In the genomic region with DNA sequence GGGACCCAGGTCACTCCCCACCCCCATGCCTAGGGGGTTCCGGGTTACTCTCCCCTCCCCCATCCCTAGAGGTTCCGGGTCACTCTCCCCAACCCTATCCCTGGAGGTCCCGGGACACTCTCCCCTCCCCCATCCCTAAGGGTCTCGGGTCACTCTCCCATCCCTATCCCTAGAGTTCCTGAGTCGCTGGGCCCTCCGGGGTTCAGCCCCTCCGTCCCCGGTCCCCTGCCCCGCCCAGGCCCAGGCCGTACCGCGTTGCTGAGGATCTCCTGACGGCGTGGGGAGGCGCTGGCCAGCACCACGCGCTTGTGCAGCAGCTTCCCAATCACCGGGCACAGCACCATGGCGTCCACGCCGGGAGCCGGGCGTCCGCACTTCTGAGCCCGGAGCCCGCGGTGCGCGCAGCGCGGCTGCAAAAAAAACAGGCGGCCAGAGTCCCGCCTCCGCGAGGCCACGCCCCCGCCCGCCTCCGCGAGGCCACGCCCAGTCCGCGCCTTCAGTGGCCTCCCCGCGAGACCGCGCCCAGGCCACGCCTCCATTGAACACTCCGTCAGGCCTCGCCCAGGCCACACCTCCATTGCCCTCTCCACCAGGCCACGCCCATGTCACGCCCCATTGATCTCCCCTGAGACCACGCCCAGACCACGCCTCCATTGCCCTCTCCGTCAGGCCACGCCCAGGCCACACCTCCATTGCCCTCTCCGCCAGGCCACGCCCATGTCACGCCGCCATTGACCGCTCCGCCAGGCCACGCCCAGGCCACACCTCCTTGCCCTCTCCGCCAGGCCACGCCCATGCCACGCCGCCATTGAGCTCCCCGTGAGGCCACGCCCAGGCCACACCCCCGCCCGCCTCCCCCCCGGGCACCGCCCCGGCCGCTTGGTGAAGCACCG, we compare ENCODE assay signal across 8 cellular contexts. TPM values are rescaled to one million over a fixed set of nuclear protein-coding genes. Genes with fewer than 3 reads are reported as not detected.
DNase-seq lines count a peak whose midpoint lies in the region; ATAC-seq and TF ChIP-seq lines count a peak whose summit lies in the region.

A gene with protein sequence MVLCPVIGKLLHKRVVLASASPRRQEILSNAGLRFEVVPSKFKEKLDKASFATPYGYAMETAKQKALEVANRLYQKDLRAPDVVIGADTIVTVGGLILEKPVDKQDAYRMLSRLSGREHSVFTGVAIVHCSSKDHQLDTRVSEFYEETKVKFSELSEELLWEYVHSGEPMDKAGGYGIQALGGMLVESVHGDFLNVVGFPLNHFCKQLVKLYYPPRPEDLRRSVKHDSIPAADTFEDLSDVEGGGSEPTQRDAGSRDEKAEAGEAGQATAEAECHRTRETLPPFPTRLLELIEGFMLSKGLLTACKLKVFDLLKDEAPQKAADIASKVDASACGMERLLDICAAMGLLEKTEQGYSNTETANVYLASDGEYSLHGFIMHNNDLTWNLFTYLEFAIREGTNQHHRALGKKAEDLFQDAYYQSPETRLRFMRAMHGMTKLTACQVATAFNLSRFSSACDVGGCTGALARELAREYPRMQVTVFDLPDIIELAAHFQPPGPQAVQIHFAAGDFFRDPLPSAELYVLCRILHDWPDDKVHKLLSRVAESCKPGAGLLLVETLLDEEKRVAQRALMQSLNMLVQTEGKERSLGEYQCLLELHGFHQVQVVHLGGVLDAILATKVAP (minus strand): TSS at position 413 of the 893 bp plus-strand sequence. CDS start 69 bp downstream, at position 344.

- intact Hi-C loops in CD14-positive monocyte (cut with micrococcal nuclease): loop anchor here (2.0 to 10.0 kb wide), 8 partner anchors 55 to 1152 kb away; a partner anchor contains a TSS

- CTCF ChIA-PET in activated CD8-positive, alpha-beta memory T cell treated with anti-CD3 and anti-CD28 coated beads, Interleukin-2, amount 10 ng/mL, durations not matched to agents 7 days and 5 days (lab: Charles Lee): no interaction called here

- H3K9me3 ChIP-seq in HUES64 (ENCODE audit: insufficient read depth, low read depth, low read length): peaks cover 17% of the 10 kb centered on the region

- H3K4me1 Mint-ChIP-seq in CD14-positive monocyte: peaks cover 3% of the 10 kb centered on the region
- peaks cover 39% of the 10 kb centered on the region for H3K4me1 Mint-ChIP-seq in activated CD8-positive, alpha-beta memory T cell treated with anti-CD3 and anti-CD28 coated beads, Interleukin-2, amount 10 ng/mL, durations not matched to agents 7 days and 5 days
- H3K4me1 Mint-ChIP-seq in stimulated activated effector memory CD8-positive, alpha-beta T cell treated with anti-CD3 and anti-CD28 coated beads, Interleukin-12 subunit alpha, Interleukin-12 subunit beta, amount 100 ng/mL, for 72 hours: peaks cover 46% of the 10 kb centered on the region

- ATAC-seq in GM21381 (IDR thresholded peaks at IDR 0.05; ENCODE audit: unreplicated experiment): peak; percentile 68
- peak; percentile 83 for ATAC-seq in activated CD8-positive, alpha-beta memory T cell treated with anti-CD3 and anti-CD28 coated beads, Interleukin-2, amount 10 ng/mL, durations not matched to agents 7 days and 5 days
- peak; percentile 84 for ATAC-seq in stimulated activated effector memory CD8-positive, alpha-beta T cell treated with anti-CD3 and anti-CD28 coated beads, Interleukin-12 subunit alpha, Interleukin-12 subunit beta, amount 100 ng/mL, for 72 hours

- H3K36me3 ChIP-seq in HUES64 (ENCODE audit: insufficient read depth, low read length): peaks cover 20% of the 10 kb centered on the region

- peaks cover 15 to 22% (median 17%) of the 10 kb centered on the region in 7 donors for H3K9me3 Mint-ChIP-seq in CD14-positive monocyte
- peaks cover 15% of the 10 kb centered on the region for H3K9me3 Mint-ChIP-seq in activated CD8-positive, alpha-beta memory T cell treated with anti-CD3 and anti-CD28 coated beads, Interleukin-2, amount 10 ng/mL, durations not matched to agents 7 days and 5 days (ENCODE audit: low read depth)
- H3K9me3 Mint-ChIP-seq in stimulated activated effector memory CD8-positive, alpha-beta T cell treated with anti-CD3 and anti-CD28 coated beads, Interleukin-12 subunit alpha, Interleukin-12 subunit beta, amount 100 ng/mL, for 72 hours: peaks cover 13% of the 10 kb centered on the region

- peak within 1 kb of the TSS; percentile 86 to 93 for H3K4me3 Mint-ChIP-seq in CD14-positive monocyte
- H3K4me3 Mint-ChIP-seq in activated CD8-positive, alpha-beta memory T cell treated with anti-CD3 and anti-CD28 coated beads, Interleukin-2, amount 10 ng/mL, durations not matched to agents 7 days and 5 days: peak within 1 kb of the TSS; percentile 76
- peak within 1 kb of the TSS; percentile 84 for H3K4me3 Mint-ChIP-seq in stimulated activated effector memory CD8-positive, alpha-beta T cell treated with anti-CD3 and anti-CD28 coated beads, Interleukin-12 subunit alpha, Interleukin-12 subunit beta, amount 100 ng/mL, for 72 hours

- no peaks in the 10 kb centered on the region for H3K4me1 ChIP-seq in HUES64 (ENCODE audit: insufficient read depth, low read length)

- H3K27ac ChIP-seq in HUES64 (ENCODE audit: low read depth, low read length): peak within 1 kb of the TSS; percentile 97

- peak within 1 kb of the TSS; percentile 90 to 98 (median 95) for H3K27ac Mint-ChIP-seq in CD14-positive monocyte
- H3K27ac Mint-ChIP-seq in activated CD8-positive, alpha-beta memory T cell treated with anti-CD3 and anti-CD28 coated beads, Interleukin-2, amount 10 ng/mL, durations not matched to agents 7 days and 5 days: peak within 1 kb of the TSS; percentile 93
- peak within 1 kb of the TSS; percentile 78 for H3K27ac Mint-ChIP-seq in stimulated activated effector memory CD8-positive, alpha-beta T cell treated with anti-CD3 and anti-CD28 coated beads, Interleukin-12 subunit alpha, Interleukin-12 subunit beta, amount 100 ng/mL, for 72 hours

- 0% methylated on average over 71 of the region's 76 CpGs for WGBS in HUES64

- no peaks in the 10 kb centered on the region for H3K27me3 ChIP-seq in HUES64 (ENCODE audit: insufficient read depth, low read length)

- peaks cover 3 to 9% (median 7%) of the 10 kb centered on the region in 3 donors for H3K27me3 Mint-ChIP-seq in CD14-positive monocyte (ENCODE audit: low read depth in 3 of 3)
- no peaks in the 10 kb centered on the region for H3K27me3 Mint-ChIP-seq in activated CD8-positive, alpha-beta memory T cell treated with anti-CD3 and anti-CD28 coated beads, Interleukin-2, amount 10 ng/mL, durations not matched to agents 7 days and 5 days

- peak within 1 kb of the TSS; percentile 85 for H3K4me3 ChIP-seq in HUES64 (ENCODE audit: low read length)
- H3K4me3 ChIP-seq in epithelial cell of proximal tubule (ENCODE audit: low read depth, low read length): peak within 1 kb of the TSS; percentile 97

- DNase-seq in CD14-positive monocyte (ENCODE audit: low spot score) (peak; percentile 100), epithelial cell of proximal tubule (ENCODE audit: low read depth) (peak; percentile 80), myocyte (ENCODE audit: low read depth) (peak; percentile 98), hypothalamus (lab: John Stamatoyannopoulos, UW) (no peak)
- DNase-seq in activated CD8-positive, alpha-beta memory T cell treated with anti-CD3 and anti-CD28 coated beads, Interleukin-2, amount 10 ng/mL, durations not matched to agents 7 days and 5 days: peak; percentile 100
- peak; percentile 100 for DNase-seq in stimulated activated effector memory CD8-positive, alpha-beta T cell treated with anti-CD3 and anti-CD28 coated beads, Interleukin-12 subunit alpha, Interleukin-12 subunit beta, amount 100 ng/mL, for 72 hours (ENCODE audit: low spot score in 2 of 2)

- H3K36me3 Mint-ChIP-seq in CD14-positive monocyte: peaks cover 11 to 14% of the 10 kb centered on the region in 2 donors
- peaks cover 24% of the 10 kb centered on the region for H3K36me3 Mint-ChIP-seq in activated CD8-positive, alpha-beta memory T cell treated with anti-CD3 and anti-CD28 coated beads, Interleukin-2, amount 10 ng/mL, durations not matched to agents 7 days and 5 days
- H3K36me3 Mint-ChIP-seq in stimulated activated effector memory CD8-positive, alpha-beta T cell treated with anti-CD3 and anti-CD28 coated beads, Interleukin-12 subunit alpha, Interleukin-12 subunit beta, amount 100 ng/mL, for 72 hours: peaks cover 42% of the 10 kb centered on the region

- H3K9ac ChIP-seq in HUES64 (ENCODE audit: low read depth, low read length): peak within 1 kb of the TSS; percentile 85

- TF ChIP-seq CTCF in CD14-positive monocyte (IDR thresholded peaks at IDR 0.05) (no peak), epithelial cell of proximal tubule (conservative IDR thresholded peaks at IDR 0.05; ENCODE audit: low read depth, low read length) (no peak)

RNA-seq across cellular contexts. Expression of the gene that starts here (rescaled TPM):
- polyA plus RNA-seq in CD14-positive monocyte: 10 to 100 TPM; 31.0 to 31.5 TPM
- polyA plus RNA-seq in HUES64 (2013, experiment 1 of 2): 34.2 TPM
- polyA plus RNA-seq in HUES64 (2013, experiment 2 of 2): 43.4 TPM
- total RNA-seq in activated CD8-positive, alpha-beta memory T cell treated with anti-CD3 and anti-CD28 coated beads, Interleukin-2, amount 10 ng/mL, durations not matched to agents 7 days and 5 days: 10 to 100 TPM; 39.9 to 44.7 TPM
- total RNA-seq in epithelial cell of proximal tubule (14.4 and 16.2 TPM in 2 replicates), myocyte (15.8 and 18.8 TPM in 2 replicates)
- 44.4 TPM for polyA plus RNA-seq in myocyte (2012)

Comparison
In these comparisons a context has a peak if more than half of its experiments do, and no peak if none do; other contexts are left out.
1. DNase-seq: peak in CD14-positive monocyte (single experiment), activated CD8-positive, alpha-beta memory T cell treated with anti-CD3 and anti-CD28 coated beads, Interleukin-2, amount 10 ng/mL, durations not matched to agents 7 days and 5 days (single experiment), epithelial cell of proximal tubule (single experiment), myocyte (single experiment) and stimulated activated effector memory CD8-positive, alpha-beta T cell treated with anti-CD3 and anti-CD28 coated beads, Interleukin-12 subunit alpha, Interleukin-12 subunit beta, amount 100 ng/mL, for 72 hours (2 of 2); none in hypothalamus (0 of 51).
2. Peak in every context shown above with its lines, with median percentiles within 50 percentile points of each other: H3K27ac Mint-ChIP-seq, H3K4me3 Mint-ChIP-seq and ATAC-seq.